In the genomic region with DNA sequence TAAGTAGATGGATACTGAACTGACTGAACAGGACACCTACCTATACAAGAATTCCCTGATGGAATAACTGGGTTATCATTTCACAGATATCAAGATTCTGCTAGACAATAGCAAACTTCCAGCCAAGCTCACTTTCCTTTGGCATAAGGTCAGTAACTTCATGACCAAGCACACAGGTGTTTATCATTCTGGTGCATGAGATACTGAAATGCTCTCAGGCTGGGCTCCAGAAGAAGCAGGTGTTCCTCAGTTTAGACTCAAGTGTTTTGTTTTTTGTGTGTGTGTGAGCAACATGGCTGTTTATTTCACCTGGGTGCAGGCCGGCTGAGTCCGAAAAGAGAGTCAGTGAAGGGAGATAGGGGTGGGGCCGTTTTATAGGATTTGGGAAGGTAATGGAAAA, we compare ENCODE assay signal across 26 cellular contexts.
"Had no signal": no experiment of that assay in that cellular context is flagged by ENCODE, and none has a peak within 500 bp of the region (broad histone marks: within the 10 kb centered on the region; RNA-seq: fewer than 3 reads in every experiment).

No MANE protein-coding gene starts in this region.

- H3K27ac ChIP-seq: neutrophil, parathyroid adenoma, psoas muscle, right lobe of liver, sigmoid colon, stomach, thoracic aorta, thyroid gland, tibial nerve, upper lobe of left lung, vagina had no signal

- FAIRE-seq: small intestine, urothelium cell line had no signal

- H3K36me3 ChIP-seq: neutrophil, right lobe of liver, sigmoid colon, stomach, thoracic aorta, thyroid gland, tibial nerve, upper lobe of left lung, vagina had no signal

- ATAC-seq: naive thymus-derived CD8-positive, alpha-beta T cell; natural killer cell treated with Interleukin-12 subunit alpha and Interleukin-12 subunit beta and Interleukin-15 and Interleukin-18, amount 100 ng/mL, for 72 hours; psoas muscle; right cardiac atrium; right lobe of liver; stimulated activated memory B cell treated with anti-CD40 and anti-IgM and Interleukin-4, amounts not matched to agents 10 μg/mL and 1 μg/mL and 100 μg/mL, for 72 hours had no signal

- H3K27me3 ChIP-seq: neutrophil, right lobe of liver, sigmoid colon, stomach, thyroid gland, tibial nerve, upper lobe of left lung, vagina had no signal

- H3K9me3 ChIP-seq: neutrophil, thoracic aorta, thyroid gland, tibial nerve, vagina had no signal

- DNase-seq: naive thymus-derived CD8-positive, alpha-beta T cell; nephron progenitor cell; nucleus accumbens; posterior cingulate gyrus; psoas muscle; right cardiac atrium; right lobe of liver; sigmoid colon; small intestine; stimulated activated CD4-positive, alpha-beta T cell treated with anti-CD3 and anti-CD28 coated beads, Interleukin-15, amount 100 ng/mL, for 24 hours; stimulated activated CD4-positive, alpha-beta T cell treated with anti-CD3 and anti-CD28 coated beads, Interleukin-2, amount 100 ng/mL, for 24 hours; stimulated activated CD4-positive, alpha-beta T cell treated with anti-CD3 and anti-CD28 coated beads, Interleukin-2, amount 100 ng/mL, for 48 hours; stimulated activated CD4-positive, alpha-beta T cell treated with anti-CD3 and anti-CD28 coated beads, Interleukin-4, amount 100 ng/mL, for 24 hours; stimulated activated naive CD4-positive, alpha-beta T cell; stomach; thyroid gland; trophoblast cell; upper lobe of left lung had no signal

- H3K4me1 ChIP-seq: parathyroid adenoma, psoas muscle, right lobe of liver, sigmoid colon, stomach, thyroid gland, tibial nerve, upper lobe of left lung, vagina had no signal

- H3K4me3 ChIP-seq: psoas muscle, right lobe of liver, sigmoid colon, stomach, thoracic aorta, thyroid gland, tibial nerve, upper lobe of left lung, vagina had no signal
